ENCODE assay signal across 1 cellular context in the genomic region with DNA sequence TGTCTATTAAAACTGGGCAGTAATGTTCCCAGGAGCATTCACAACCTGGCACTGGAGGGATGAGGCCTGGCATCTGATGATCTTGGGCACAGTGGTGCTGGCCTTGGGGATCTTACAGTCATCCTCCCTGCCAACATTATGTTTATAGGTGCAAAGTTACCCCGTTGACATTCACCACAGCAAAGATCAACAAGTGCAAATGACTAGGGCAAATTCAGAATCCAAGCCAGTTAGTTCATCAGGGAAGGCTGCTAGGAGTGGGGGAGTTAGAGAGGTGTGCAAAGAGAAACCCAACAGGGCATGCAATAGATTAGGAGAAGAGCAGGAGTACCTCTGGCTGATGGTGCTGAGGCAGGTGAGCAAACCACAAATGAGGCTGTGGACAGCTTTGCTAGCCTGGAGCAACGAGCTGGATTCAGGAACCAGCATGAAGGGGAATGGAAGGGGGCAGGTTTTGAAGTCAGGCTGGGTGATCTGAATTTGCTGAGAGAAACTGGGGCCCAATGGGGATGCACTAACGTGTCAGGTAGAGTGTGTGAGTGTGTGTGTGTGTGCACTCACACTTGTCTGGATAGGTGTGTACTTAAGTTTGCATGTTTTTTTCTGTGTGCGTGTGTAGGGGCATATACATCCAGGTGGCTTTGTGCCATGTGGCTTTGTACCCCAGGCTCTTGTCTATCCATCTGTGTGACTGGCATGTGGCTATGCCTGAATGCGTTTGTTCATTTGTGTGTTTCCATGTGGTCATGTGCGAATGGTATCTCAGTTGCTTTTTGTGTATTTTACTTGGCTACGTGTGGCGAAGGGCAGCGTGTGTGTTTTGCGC.
A peak's percentile ranks its signal among the peaks of the same experiment; 100 is the strongest.
TF ChIP-seq lines count a peak whose summit lies in the region.

No MANE protein-coding gene starts in this region.

TF ChIP-seq in H1, 55 proteins besides CTCF, POLR2A, EP300 and RAD21:
- TF ChIP-seq TEAD4 (IDR thresholded peaks at IDR 0.05; ENCODE audit: low read depth, low read length) (no peak), RXRA (IDR thresholded peaks at IDR 0.05; ENCODE audit: insufficient read depth, low read depth, low read length) (no peak), GTF2F1 (IDR thresholded peaks at IDR 0.05; ENCODE audit: borderline replicate concordance, low read depth, low read length) (no peak), SAP30 (IDR thresholded peaks at IDR 0.05; ENCODE audit: insufficient read depth, insufficient replicate concordance, low read length) (no peak), CREB1 (IDR thresholded peaks at IDR 0.05) (no peak), HDAC6 (IDR thresholded peaks at IDR 0.05; ENCODE audit: low read depth, low read length) (no peak), RBBP5 (IDR thresholded peaks at IDR 0.05; ENCODE audit: borderline replicate concordance, low read depth, low read length) (no peak), SUZ12 (IDR thresholded peaks at IDR 0.05; ENCODE audit: low read length) (peak; percentile 23; the same call in 1 of the 2 replicates)
TF ChIP-seq in H1: peak in this region for 1.
